ENCODE assay signal across 8 cellular contexts in the genomic region with DNA sequence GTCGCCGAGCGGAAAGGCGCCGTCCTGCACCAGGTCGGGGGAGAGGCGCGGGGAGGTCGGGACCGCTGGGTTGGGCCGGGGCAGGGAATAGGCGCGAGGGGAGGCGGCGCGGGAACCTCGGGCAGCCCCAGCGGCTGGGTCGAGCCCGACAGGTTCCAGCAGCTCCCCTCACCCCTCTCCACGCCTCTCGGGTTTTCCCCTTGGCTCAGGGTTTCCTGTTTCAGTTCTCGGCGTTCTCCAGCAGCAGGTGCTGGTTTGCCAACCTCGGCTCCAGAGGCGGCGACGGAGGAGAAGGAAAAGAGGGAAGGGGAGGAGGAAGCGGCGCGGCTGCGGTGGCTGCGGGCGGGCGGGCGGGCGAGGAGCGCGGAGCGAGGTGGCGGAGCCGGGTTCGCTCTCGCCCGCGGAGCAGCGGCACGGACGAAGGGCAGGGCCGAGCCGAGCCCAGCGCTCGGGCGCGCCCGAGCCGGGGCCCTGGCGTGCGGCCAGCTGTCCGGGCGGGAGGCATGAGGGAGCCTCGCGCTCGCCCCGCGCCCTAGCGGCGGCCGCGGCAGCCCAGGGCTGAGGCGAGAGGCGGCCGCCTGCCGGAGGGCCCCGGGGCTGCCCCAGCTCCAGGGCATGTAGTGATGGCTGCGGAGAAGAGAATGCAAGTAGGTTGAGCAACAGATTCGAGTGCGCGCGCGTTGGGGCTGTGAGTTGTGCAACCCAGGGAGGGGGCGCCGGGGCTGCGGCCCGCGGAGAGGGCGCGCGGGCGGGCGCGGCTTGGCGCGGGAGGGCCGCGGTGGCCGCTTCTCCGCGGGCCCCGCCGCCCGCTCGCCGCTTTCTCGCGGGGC. TPM values are rescaled to one million over a fixed set of nuclear protein-coding genes. Genes with fewer than 3 reads are reported as not detected.
DNase-seq lines count a peak whose midpoint lies in the region; ATAC-seq and TF ChIP-seq lines count a peak whose summit lies in the region.

TSS of gene ZC3H12C (plus strand) at position 816 of the 830 bp plus-strand sequence. CDS start 20 bp downstream, outside the sequence.

- peak; percentile 80 for DNase-seq in GM10248 (ENCODE audit: extremely low spot score)
- peak; percentile 72 for DNase-seq in KG1 (lab: John Stamatoyannopoulos, UW)
- peak; percentile 28 to 90 (median 86) for DNase-seq in Peyer's patch
- peak; percentile 90 for DNase-seq in right atrium auricular region (ENCODE audit: low spot score)
- peak; percentile 64 to 96 (median 78) for DNase-seq in posterior cingulate gyrus
- no peak for DNase-seq in OCI-M2 (lab: John Stamatoyannopoulos, UW; ENCODE audit: unreplicated experiment)

- peaks cover 0 to 9% (median 5%) of the 10 kb centered on the region in 4 donors for H3K4me1 ChIP-seq in Peyer's patch
- peaks cover 0 to 24% of the 10 kb centered on the region in 2 donors for H3K4me1 ChIP-seq in right atrium auricular region

- H3K9me3 ChIP-seq in Peyer's patch (no peaks in the 10 kb centered on the region), right atrium auricular region (no peaks in the 10 kb centered on the region)

- CTCF ChIA-PET in GM10248 (lab: Yijun Ruan, JAX) = interaction anchor here (1.1 to 2.7 kb wide), 9 partner anchors 8 to 149 kb away, joined by 3 to 15 read pairs (median 5); no protein-coding TSS in a partner anchor

- TF ChIP-seq POLR2A in Peyer's patch (IDR thresholded peaks at IDR 0.05) = peak; percentile 36 to 58

- intact Hi-C loops in posterior cingulate gyrus (cut with DNase I) = loop anchor here (2.0 to 10.0 kb wide), 4 partner anchors 82 to 340 kb away; no protein-coding TSS in a partner anchor

- H3K4me3 ChIP-seq in Peyer's patch (peak within 1 kb of the TSS; percentile 53 to 86 (median 61)), right atrium auricular region (peak within 1 kb of the TSS; percentile 73 to 88)

- no peaks in the 10 kb centered on the region for H3K27me3 ChIP-seq in Peyer's patch
- H3K27me3 ChIP-seq in right atrium auricular region = no peaks in the 10 kb centered on the region

- TF ChIP-seq CTCF in GM10248 (IDR thresholded peaks at IDR 0.05; ENCODE audit: control extremely low read depth, extremely low read depth, low read depth, missing control alignments) (peak; percentile 35), Peyer's patch (IDR thresholded peaks at IDR 0.05) (peak in 4 of 6 experiments; percentile 22 to 93 (median 91)), right atrium auricular region (IDR thresholded peaks at IDR 0.05) (peak; percentile 30 to 43)

- POLR2A ChIA-PET in GM10248 (lab: Yijun Ruan, JAX) = interaction anchor here (0.5 to 0.8 kb wide), 2 partner anchors 64 to 1933 kb away, joined by 3 read pairs; no protein-coding TSS in a partner anchor

- no peaks in the 10 kb centered on the region for H3K36me3 ChIP-seq in Peyer's patch
- no peaks in the 10 kb centered on the region for H3K36me3 ChIP-seq in right atrium auricular region

- ATAC-seq in GM21825 (IDR thresholded peaks at IDR 0.05; ENCODE audit: unreplicated experiment) = peak; percentile 63

- peak within 1 kb of the TSS; percentile 68 to 96 (median 90) for H3K27ac ChIP-seq in Peyer's patch
- H3K27ac ChIP-seq in angular gyrus (ENCODE audit: low read depth, low read length) = peak within 1 kb of the TSS; percentile 90
- peak within 1 kb of the TSS; percentile 92 to 98 for H3K27ac ChIP-seq in right atrium auricular region

RNA-seq across cellular contexts. Expression of gene ZC3H12C, which starts in this region (rescaled TPM):
- total RNA-seq in Peyer's patch (10 to 100 TPM in 3 of 4 donors, 1 to 10 TPM in 1; 5.7 to 17.3 (median 11.4) TPM), right atrium auricular region (10 to 100 TPM; 12.7 to 14.7 TPM)

Comparison
In these comparisons a context has a peak if more than half of its experiments do, and no peak if none do; other contexts are left out.
1. CTCF ChIP-seq: peak in every context shown above with its lines; median percentile 91 in Peyer's patch; 36 in right atrium auricular region; 35 in GM10248.